In the genomic region with DNA sequence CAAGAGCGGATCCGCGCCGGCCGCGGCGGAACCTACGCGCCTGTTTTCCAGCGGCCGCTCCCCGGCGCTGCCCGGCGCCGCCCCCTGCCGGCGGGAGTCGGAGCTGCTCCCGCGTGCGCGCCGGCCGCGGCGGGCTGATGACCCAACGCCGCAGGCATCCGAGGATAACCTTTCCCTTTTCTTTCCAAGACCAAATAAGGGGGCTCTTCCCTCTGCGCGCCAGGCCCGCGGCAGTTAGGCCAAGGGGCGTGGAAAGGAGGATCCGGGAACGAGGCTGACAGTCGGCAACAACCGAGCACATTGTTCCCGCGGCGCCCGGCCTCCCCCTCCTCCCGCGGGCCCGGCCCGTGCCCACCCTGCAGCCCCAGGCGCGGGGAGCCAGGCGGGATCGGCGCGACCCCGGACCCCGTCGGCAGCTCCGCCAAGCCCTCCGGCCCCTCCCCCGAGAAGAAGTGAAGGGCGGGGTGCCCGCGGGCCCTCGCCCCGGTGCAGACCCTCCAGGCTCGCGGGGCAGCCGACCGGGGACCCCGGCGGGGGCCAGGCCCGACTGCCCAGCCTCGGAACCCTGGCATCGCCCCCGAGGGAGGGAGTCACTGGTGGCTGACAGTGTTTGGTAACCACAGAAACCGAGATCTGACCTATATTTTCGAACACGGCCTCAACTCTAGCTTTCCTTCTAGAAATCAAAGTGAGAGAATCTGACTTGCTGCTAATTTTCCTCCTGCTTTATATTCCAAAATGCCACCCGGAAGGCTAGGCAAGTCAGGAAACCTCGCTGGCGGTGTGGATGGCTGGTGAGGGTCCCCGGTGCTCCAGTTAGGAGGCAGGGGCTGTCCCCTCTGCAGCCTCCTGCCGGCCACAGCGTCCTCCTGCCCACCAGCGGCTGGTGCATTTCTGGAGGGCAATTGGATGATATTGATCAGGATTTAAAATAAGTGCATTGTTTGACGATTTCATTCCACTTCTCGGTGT, we compare ENCODE assay signal across 8 cellular contexts. TPM values are rescaled to one million over a fixed set of nuclear protein-coding genes. Genes with fewer than 3 reads are reported as not detected.
A peak's percentile ranks its signal among the peaks of the same experiment; 100 is the strongest.
DNase-seq lines count a peak whose midpoint lies in the region; ATAC-seq and TF ChIP-seq lines count a peak whose summit lies in the region.

No MANE protein-coding gene starts in this region.

- peaks cover 6% of the 10 kb centered on the region for H3K27me3 ChIP-seq in CD4-positive, alpha-beta memory T cell (ENCODE audit: insufficient read depth, low read length)
- H3K27me3 ChIP-seq in HL-60 (ENCODE audit: insufficient read depth, poor library complexity, severe bottlenecking) (no peaks in the 10 kb centered on the region), heart left ventricle (peaks cover 0 to 13% (median 0%) of the 10 kb centered on the region in 9 donors), ovary (no peaks in the 10 kb centered on the region)

- peak overlapping the region; percentile 6 to 32 for H3K4me3 ChIP-seq in CD4-positive, alpha-beta memory T cell (ENCODE audit: low read length in 2 of 2)
- H3K4me3 ChIP-seq in HL-60 (replicated peaks; ENCODE audit: insufficient read depth, low read length): peak overlapping the region; percentile 48
- peak overlapping the region; percentile 44 to 73 (median 62) for H3K4me3 ChIP-seq in heart left ventricle
- H3K4me3 ChIP-seq in ovary: peak overlapping the region; percentile 37
- peak overlapping the region; percentile 54 for H3K4me3 ChIP-seq in urinary bladder (ENCODE audit: low read depth, low read length)

- H3K27me3 Mint-ChIP-seq in CD4-positive, alpha-beta memory T cell: peaks cover 18 to 44% of the 10 kb centered on the region in 2 donors

- H3K36me3 ChIP-seq in CD4-positive, alpha-beta memory T cell (ENCODE audit: insufficient read depth, low read length): no peaks in the 10 kb centered on the region
- H3K36me3 ChIP-seq in heart left ventricle: no peaks in the 10 kb centered on the region
- no peaks in the 10 kb centered on the region for H3K36me3 ChIP-seq in ovary
- no peaks in the 10 kb centered on the region for H3K36me3 ChIP-seq in urinary bladder (ENCODE audit: insufficient read depth)

- WGBS in heart left ventricle, 4 donors: 8 to 18% (median 11%) methylated on average over 19 to 86 of the region's 86 CpGs
- WGBS in ovary, 3 donors: 6% methylated on average over 74 to 86 of the region's 86 CpGs
- WGBS in urinary bladder: 4% methylated on average over 86 of the region's 86 CpGs

- no peaks in the 10 kb centered on the region for H3K9me3 ChIP-seq in CD4-positive, alpha-beta memory T cell (ENCODE audit: control insufficient read depth in 1 of 2, low read length in 2 of 2)
- no peaks in the 10 kb centered on the region for H3K9me3 ChIP-seq in heart left ventricle
- no peaks in the 10 kb centered on the region for H3K9me3 ChIP-seq in ovary

- TF ChIP-seq POLR2A in heart left ventricle (IDR thresholded peaks at IDR 0.05) (peak in 1 of 2 donors; percentile 35), ovary (IDR thresholded peaks at IDR 0.05) (no peak)

- POLR2A ChIA-PET in CD4-positive, alpha-beta memory T cell (lab: Charles Lee; ENCODE audit: partially characterized antibody): no interaction called here

- CTCF ChIA-PET in CD4-positive, alpha-beta memory T cell (lab: Charles Lee; ENCODE audit: partially characterized antibody): interaction anchor here (0.6 to 7.9 kb wide), 10 partner anchors 9 to 540 kb away, joined by 3 to 66 read pairs (median 5); no protein-coding TSS in a partner anchor

- peaks cover 0 to 4% (median 0%) of the 10 kb centered on the region in 8 donors for H3K9me3 Mint-ChIP-seq in CD4-positive, alpha-beta memory T cell

- TF ChIP-seq EP300 in ovary (IDR thresholded peaks at IDR 0.05): no peak

- peaks cover 0 to 10% (median 4%) of the 10 kb centered on the region in 4 donors for H3K4me1 Mint-ChIP-seq in CD4-positive, alpha-beta memory T cell

- TF ChIP-seq CTCF in HL-60 (IDR thresholded peaks at IDR 0.05; ENCODE audit: insufficient read depth, low read length) (peak; percentile 24), heart left ventricle (IDR thresholded peaks at IDR 0.05) (peak; percentile 50 to 89 (median 78)), ovary (IDR thresholded peaks at IDR 0.05) (peak; percentile 71 to 93 (median 86))

- intact Hi-C loops in CD4-positive, alpha-beta memory T cell (cut with micrococcal nuclease): loop anchor here (1.0 kb wide), 1 partner anchor 540 kb away; no protein-coding TSS in a partner anchor
- intact Hi-C loops in heart left ventricle (cut with DNase I) (loop anchor here (1.0 to 10.0 kb wide), 17 partner anchors 42 to 542 kb away; a partner anchor contains a TSS), ovary (cut with DNase I) (loop anchor here in 2 of 4 donors (10.0 kb wide), 3 partner anchors 284 to 414 kb away; a partner anchor contains a TSS)

- peaks cover 8% of the 10 kb centered on the region for H3K4me1 ChIP-seq in CD4-positive, alpha-beta memory T cell (ENCODE audit: insufficient read depth, low read length)
- H3K4me1 ChIP-seq in heart left ventricle: peaks cover 0 to 39% (median 18%) of the 10 kb centered on the region in 12 donors
- H3K4me1 ChIP-seq in ovary (ENCODE audit: insufficient read depth): no peaks in the 10 kb centered on the region
- H3K4me1 ChIP-seq in urinary bladder (ENCODE audit: insufficient read depth): no peaks in the 10 kb centered on the region

- H3K4me3 Mint-ChIP-seq in CD4-positive, alpha-beta memory T cell: peak overlapping the region; percentile 49 to 77 (median 68)

- no peak overlapping the region for H3K27ac Mint-ChIP-seq in CD4-positive, alpha-beta memory T cell

- peak; percentile 87 for ATAC-seq in GM19452 (IDR thresholded peaks at IDR 0.05; ENCODE audit: unreplicated experiment)
- ATAC-seq in heart left ventricle: peak; percentile 85 to 94 (median 88)

- DNase-seq in CD4-positive, alpha-beta memory T cell: peak in 4 of 5 donors; percentile 20 to 38 (median 28)
- DNase-seq in HL-60 (ENCODE audit: low read depth in 1 of 2, low spot score in 1 of 2): peak in 1 of 2 experiments; percentile 38
- peak; percentile 65 for DNase-seq in SK-N-DZ (ENCODE audit: low spot score)
- DNase-seq in amniotic epithelial cell (ENCODE audit: low read depth): peak; percentile 82
- peak; percentile 84 to 91 (median 86) for DNase-seq in heart left ventricle
- peak; percentile 84 to 92 (median 89) for DNase-seq in ovary

- no peaks in the 10 kb centered on the region for H3K36me3 Mint-ChIP-seq in CD4-positive, alpha-beta memory T cell

- no peak overlapping the region for H3K27ac ChIP-seq in CD4-positive, alpha-beta memory T cell (ENCODE audit: low read depth, low read length)
- H3K27ac ChIP-seq in HL-60 (replicated peaks) (no peak overlapping the region), heart left ventricle (peak overlapping the region; percentile 39 to 94 (median 79)), ovary (peak overlapping the region; percentile 72 to 81), urinary bladder (ENCODE audit: low read depth) (no peak overlapping the region)

RNA-seq across cellular contexts. Expression of a gene that starts 45.6 kb away (rescaled TPM):
- 10 to 100 TPM; 13.7 to 14.2 TPM for total RNA-seq in CD4-positive, alpha-beta memory T cell
- under 1 TPM; 0.09 to 0.42 TPM for polyA plus RNA-seq in CD4-positive, alpha-beta memory T cell
- 5.9 and 6.0 TPM in 2 replicates for polyA plus RNA-seq in SK-N-DZ (2014; cell fraction: cytosol; rRNA removed)
- 14.7 and 23.6 TPM in 2 replicates for polyA plus RNA-seq in SK-N-DZ (2014; cell fraction: nucleus; rRNA removed)
- total RNA-seq in heart left ventricle (100 to 1,000 TPM; 197 to 455 (median 311) TPM), ovary (10 to 100 TPM in 4 of 7 donors, 1 to 10 TPM in 3; 4.5 to 54.0 (median 14.9) TPM), urinary bladder (228 TPM)
- polyA plus RNA-seq in heart left ventricle (100 to 1,000 TPM; 113 to 154 TPM), ovary (10 to 100 TPM in 1 of 2 donors, 1 to 10 TPM in 1; 5.8 to 40.9 TPM), urinary bladder (898 TPM)

RNA-seq across cellular contexts. Expression of a gene that starts 51.7 kb away (rescaled TPM):
- not detected for total RNA-seq in CD4-positive, alpha-beta memory T cell
- polyA plus RNA-seq in CD4-positive, alpha-beta memory T cell: not detected
- not detected in 2 replicates for polyA plus RNA-seq in SK-N-DZ (2014; cell fraction: cytosol; rRNA removed)
- polyA plus RNA-seq in SK-N-DZ (2014; cell fraction: nucleus; rRNA removed): not detected in 2 replicates
- 1 to 10 TPM in 5 of 9 donors, under 1 TPM in 3, not detected in 1; 0.51 to 3.4 (median 1.4) TPM for total RNA-seq in heart left ventricle
- polyA plus RNA-seq in heart left ventricle: 1 to 10 TPM in 1 of 2 donors, not detected in 1; 2.8 TPM
- not detected for total RNA-seq in ovary
- under 1 TPM in 1 of 2 donors, not detected in 1; 0.11 TPM for polyA plus RNA-seq in ovary
- not detected for total RNA-seq in urinary bladder
- 0.09 TPM for polyA plus RNA-seq in urinary bladder

Comparison
In these comparisons a context has a peak if more than half of its experiments do, and no peak if none do; other contexts are left out.
1. H3K27ac ChIP-seq: peak in heart left ventricle (12 of 12) and ovary (2 of 2); none in CD4-positive, alpha-beta memory T cell (single experiment), HL-60 (single experiment) and urinary bladder (single experiment).
2. CTCF ChIP-seq: peak in every context shown above with its lines; median percentile 86 in ovary; 78 in heart left ventricle; 24 in HL-60.
3. Peak in every context shown above with its lines, with median percentiles within 50 percentile points of each other: H3K4me3 ChIP-seq.